In genomic region chrX:38806054-38806389, GRCh38 we compare ENCODE assay signal across 8 cellular contexts. TPM values are rescaled to one million over a fixed set of nuclear protein-coding genes. Genes with fewer than 3 reads are reported as not detected.
DNase-seq lines count a peak whose midpoint lies in the region; ATAC-seq and TF ChIP-seq lines count a peak whose summit lies in the region.

No MANE protein-coding gene starts in this region.

- H2AFZ ChIP-seq in hepatocyte = no peak overlapping the region

- peak overlapping the region; percentile 96 for H3K27ac Mint-ChIP-seq in stimulated activated naive B cell treated with anti-CD40 and anti-IgM and Interleukin-4, amounts not matched to agents 10 μg/mL and 1 μg/mL and 100 μg/mL, for 72 hours

- no peaks in the 10 kb centered on the region for H4K20me1 ChIP-seq in hepatocyte (ENCODE audit: insufficient read depth, poor library complexity, severe bottlenecking)

- H3K9me3 ChIP-seq in hepatocyte (ENCODE audit: low read depth) = no peaks in the 10 kb centered on the region

- peak; percentile 1 for ATAC-seq in HG02885 (IDR thresholded peaks at IDR 0.05; ENCODE audit: poor library complexity, unreplicated experiment)
- peak in 1 of 2 donors; percentile 8 for ATAC-seq in activated T-cell treated with anti-CD3 and anti-CD28 coated beads, Interleukin-2, amount 50 U/mL, for 4 hours
- peak; percentile 1 to 5 for ATAC-seq in stimulated activated naive B cell treated with anti-CD40 and anti-IgM and Interleukin-4, amounts not matched to agents 10 μg/mL and 1 μg/mL and 100 μg/mL, for 72 hours (replicated peaks)
- ATAC-seq in HG02571 (IDR thresholded peaks at IDR 0.05; ENCODE audit: unreplicated experiment) = no peak
- no peak for ATAC-seq in HG03159 (IDR thresholded peaks at IDR 0.05; ENCODE audit: unreplicated experiment)

- H3K4me1 ChIP-seq in hepatocyte (ENCODE audit: insufficient read depth) = peaks cover 20% of the 10 kb centered on the region

- no peaks in the 10 kb centered on the region for H3K27me3 ChIP-seq in hepatocyte

- peak; percentile 27 for DNase-seq in DMS114 treated with DMSO at 0.1 percent for 48 hours (lab: John Stamatoyannopoulos, UW; ENCODE audit: unreplicated experiment)
- peak; percentile 26 for DNase-seq in activated T-cell treated with anti-CD3 and anti-CD28 coated beads, Interleukin-2, amount 50 U/mL, for 4 hours
- DNase-seq in hepatocyte (ENCODE audit: low spot score) = no peak
- no peak for DNase-seq in stimulated activated naive B cell treated with anti-CD40 and anti-IgM and Interleukin-4, amounts not matched to agents 10 μg/mL and 1 μg/mL and 100 μg/mL, for 72 hours
- DNase-seq in MV-4-11 (lab: John Stamatoyannopoulos, UW) = no peak

- H3K79me2 ChIP-seq in hepatocyte = peaks cover 34% of the 10 kb centered on the region

- H3K4me3 Mint-ChIP-seq in activated T-cell treated with anti-CD3 and anti-CD28 coated beads, Interleukin-2, amount 50 U/mL, for 4 hours = peak overlapping the region; percentile 92
- H3K4me3 Mint-ChIP-seq in stimulated activated naive B cell treated with anti-CD40 and anti-IgM and Interleukin-4, amounts not matched to agents 10 μg/mL and 1 μg/mL and 100 μg/mL, for 72 hours = peak overlapping the region; percentile 86 to 96

- H3K36me3 Mint-ChIP-seq in activated T-cell treated with anti-CD3 and anti-CD28 coated beads, Interleukin-2, amount 50 U/mL, for 4 hours (ENCODE audit: insufficient read depth) = peaks cover 5% of the 10 kb centered on the region
- peaks cover 23 to 28% of the 10 kb centered on the region in 2 donors for H3K36me3 Mint-ChIP-seq in stimulated activated naive B cell treated with anti-CD40 and anti-IgM and Interleukin-4, amounts not matched to agents 10 μg/mL and 1 μg/mL and 100 μg/mL, for 72 hours

- peaks cover 47% of the 10 kb centered on the region for H3K4me1 Mint-ChIP-seq in activated T-cell treated with anti-CD3 and anti-CD28 coated beads, Interleukin-2, amount 50 U/mL, for 4 hours (ENCODE audit: low read depth)
- peaks cover 2 to 33% of the 10 kb centered on the region in 2 donors for H3K4me1 Mint-ChIP-seq in stimulated activated naive B cell treated with anti-CD40 and anti-IgM and Interleukin-4, amounts not matched to agents 10 μg/mL and 1 μg/mL and 100 μg/mL, for 72 hours

- peak overlapping the region; percentile 64 for H3K4me3 ChIP-seq in hepatocyte

- no peaks in the 10 kb centered on the region for H3K9me3 Mint-ChIP-seq in activated T-cell treated with anti-CD3 and anti-CD28 coated beads, Interleukin-2, amount 50 U/mL, for 4 hours
- no peaks in the 10 kb centered on the region for H3K9me3 Mint-ChIP-seq in stimulated activated naive B cell treated with anti-CD40 and anti-IgM and Interleukin-4, amounts not matched to agents 10 μg/mL and 1 μg/mL and 100 μg/mL, for 72 hours

- no peak for TF ChIP-seq CTCF in hepatocyte (IDR thresholded peaks at IDR 0.05; ENCODE audit: poor library complexity)

- peak overlapping the region; percentile 96 for H3K27ac ChIP-seq in hepatocyte

- 25% methylated on average over 10 of the region's 10 CpGs for WGBS in hepatocyte (ENCODE audit: low lambda C conversion rate, missing lambda C conversion rate)

- no peaks in the 10 kb centered on the region for H3K9me2 ChIP-seq in hepatocyte (replicated peaks; ENCODE audit: insufficient read depth)

- no peaks in the 10 kb centered on the region for H3K36me3 ChIP-seq in hepatocyte (replicated peaks; ENCODE audit: insufficient read depth, low read depth)

- H3K4me2 ChIP-seq in hepatocyte = peak overlapping the region; percentile 78

- no peaks in the 10 kb centered on the region for H3K27me3 Mint-ChIP-seq in activated T-cell treated with anti-CD3 and anti-CD28 coated beads, Interleukin-2, amount 50 U/mL, for 4 hours (ENCODE audit: low read depth)
- no peaks in the 10 kb centered on the region for H3K27me3 Mint-ChIP-seq in stimulated activated naive B cell treated with anti-CD40 and anti-IgM and Interleukin-4, amounts not matched to agents 10 μg/mL and 1 μg/mL and 100 μg/mL, for 72 hours

RNA-seq across cellular contexts. Expression of gene MID1IP1, which starts 4.8 kb away (rescaled TPM):
- 10 to 100 TPM; 57.6 to 72.0 (median 65.1) TPM for total RNA-seq in activated T-cell treated with anti-CD3 and anti-CD28 coated beads, Interleukin-2, amount 50 U/mL, for 4 hours
- 78.8 and 93.3 TPM in 2 replicates for total RNA-seq in hepatocyte
- polyA plus RNA-seq in hepatocyte = 55.7 and 93.2 TPM in 2 replicates

Comparison
In these comparisons a context has a peak if more than half of its experiments do, and no peak if none do; other contexts are left out.
1. DNase-seq: peak in DMS114 treated with DMSO at 0.1 percent for 48 hours (single experiment) and activated T-cell treated with anti-CD3 and anti-CD28 coated beads, Interleukin-2, amount 50 U/mL, for 4 hours (single experiment); none in hepatocyte (single experiment), stimulated activated naive B cell treated with anti-CD40 and anti-IgM and Interleukin-4, amounts not matched to agents 10 μg/mL and 1 μg/mL and 100 μg/mL, for 72 hours (single experiment) and MV-4-11 (single experiment).
2. ATAC-seq: peak in HG02885 (single experiment) and stimulated activated naive B cell treated with anti-CD40 and anti-IgM and Interleukin-4, amounts not matched to agents 10 μg/mL and 1 μg/mL and 100 μg/mL, for 72 hours (2 of 2); none in HG02571 (single experiment) and HG03159 (single experiment).